ENCODE assay signal across 23 cellular contexts in the genomic region with DNA sequence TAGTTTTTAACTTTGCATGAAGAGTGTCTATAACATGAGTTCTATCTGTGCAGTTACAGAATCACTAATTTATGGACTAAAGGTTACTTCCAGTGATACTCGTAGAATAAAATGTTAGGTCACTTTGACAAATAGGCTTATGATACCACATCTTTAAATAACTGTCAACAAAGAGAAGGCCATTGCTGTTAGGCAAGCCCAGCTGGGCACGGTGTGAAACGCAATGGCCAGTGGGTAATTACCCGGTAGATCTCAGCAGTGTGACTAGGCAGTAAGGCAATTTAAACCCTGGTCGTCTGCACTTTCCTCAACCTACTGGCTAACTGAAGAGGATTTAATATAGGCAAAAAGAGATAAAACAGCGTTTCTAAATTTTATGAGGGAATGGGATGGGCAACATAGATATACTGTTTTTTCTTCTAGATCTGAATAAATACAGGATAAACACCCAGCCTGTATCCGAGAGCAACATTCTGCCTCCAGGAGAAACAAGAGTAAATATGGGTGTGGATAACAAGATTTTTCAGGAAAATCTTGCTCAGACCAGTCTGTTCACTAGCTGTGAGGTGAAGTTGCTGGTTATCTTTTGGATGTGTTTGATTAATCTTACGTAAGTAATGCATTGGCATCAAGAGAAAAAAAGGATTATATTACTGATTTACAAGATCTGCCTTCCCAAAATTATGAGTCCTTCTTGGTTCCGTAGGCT.
DNase-seq lines count a peak whose midpoint lies in the region; ATAC-seq and TF ChIP-seq lines count a peak whose summit lies in the region.
"Had no signal": no experiment of that assay in that cellular context is flagged by ENCODE, and none has a peak within 500 bp of the region (broad histone marks: within the 10 kb centered on the region; RNA-seq: fewer than 3 reads in every experiment).

No MANE protein-coding gene starts in this region.

- H3K27ac ChIP-seq in 22Rv1: peak overlapping the region; percentile 49
- H3K27ac ChIP-seq in PC-3 (ENCODE audit: low read length): peak overlapping the region; percentile 69
- H3K27ac ChIP-seq in neural cell (ENCODE audit: low read length): no peak overlapping the region
- no peak overlapping the region for H3K27ac ChIP-seq in thyroid gland
- H3K27ac ChIP-seq: GM23248, SJSA1 had no signal

- TF ChIP-seq CTCF in 22Rv1 (IDR thresholded peaks at IDR 0.05) (no peak), PC-3 (conservative IDR thresholded peaks at IDR 0.05; ENCODE audit: low read depth, low read length) (no peak), neural cell (IDR thresholded peaks at IDR 0.05; ENCODE audit: poor library complexity, severe bottlenecking) (no peak), thyroid gland (IDR thresholded peaks at IDR 0.05) (no peak)

- no peaks in the 10 kb centered on the region for H3K79me2 ChIP-seq in PC-3 (ENCODE audit: low read length)
- H3K79me2 ChIP-seq in neural cell (replicated peaks; ENCODE audit: insufficient read depth, low read length): no peaks in the 10 kb centered on the region

- H2AFZ ChIP-seq in PC-3 (ENCODE audit: low read length): peak overlapping the region; percentile 46
- H2AFZ ChIP-seq in neural cell (ENCODE audit: low read depth, low read length): no peak overlapping the region
- H2AFZ ChIP-seq: GM23248 had no signal

- H3K4me2 ChIP-seq in PC-3 (ENCODE audit: low read length) (peak overlapping the region; percentile 52), neural cell (ENCODE audit: low read length) (no peak overlapping the region)

- H3F3A ChIP-seq in PC-3 (ENCODE audit: low read length, unreplicated experiment) (no peaks in the 10 kb centered on the region), neural cell (ENCODE audit: insufficient read depth, low read length, poor library complexity, severe bottlenecking) (no peaks in the 10 kb centered on the region)

- ATAC-seq in PC-3 (peak; percentile 75), esophagus mucosa (peak; percentile 59)

- H3K4me3 ChIP-seq in PC-3 (ENCODE audit: low read length) (no peak overlapping the region), neural cell (ENCODE audit: low read length) (no peak overlapping the region), thyroid gland (replicated peaks in 1 of 3) (no peak overlapping the region)
- H3K4me3 ChIP-seq: GM23248, MG63, SJSA1 had no signal

- peak; percentile 66 for DNase-seq in PC-3
- no peak for DNase-seq in thyroid gland
- DNase-seq in GM03348 (ENCODE audit: low spot score): no peak
- DNase-seq in NCI-H1417 treated with DMSO at 0.1 percent for 48 hours (lab: John Stamatoyannopoulos, UW): no peak
- no peak for DNase-seq in medulla oblongata (ENCODE audit: extremely low spot score)
- DNase-seq: CD4-positive, CD25-positive, alpha-beta regulatory T cell; DMS153; GM23248; H9; KBM-7; MG63; NCI-H1694 treated with DMSO at 0.1 percent for 48 hours; NCI-H2081; NCI-H2227 treated with DMSO at 0.1 percent for 48 hours; NCI-H510A; NCI-H82; NK-92 treated with Interleukin-12 subunit alpha and Interleukin-12 subunit beta, amount 100 ng/mL, for 24 hours; Right ventricle myocardium superior; RPMI8226 had no signal

- H4K20me1 ChIP-seq in PC-3 (ENCODE audit: low read length): no peaks in the 10 kb centered on the region
- no peaks in the 10 kb centered on the region for H4K20me1 ChIP-seq in neural cell (ENCODE audit: insufficient read depth)

- peaks cover 21% of the 10 kb centered on the region for H3K4me1 ChIP-seq in PC-3 (ENCODE audit: insufficient read depth, low read length)
- H3K4me1 ChIP-seq in thyroid gland: no peaks in the 10 kb centered on the region
- H3K4me1 ChIP-seq: SJSA1 had no signal

- no peak overlapping the region for H3K9ac ChIP-seq in PC-3 (ENCODE audit: low read length)
- no peak overlapping the region for H3K9ac ChIP-seq in neural cell (ENCODE audit: low read length)
- H3K9ac ChIP-seq: GM23248 had no signal

- BruUV-seq in PC-3 (replicated peaks; lab: Mats Ljungman, UMichigan): no TSS peak

- H3K9me3 ChIP-seq in PC-3 (ENCODE audit: low read length): no peaks in the 10 kb centered on the region
- no peaks in the 10 kb centered on the region for H3K9me3 ChIP-seq in neural cell (ENCODE audit: low read length)
- H3K9me3 ChIP-seq in thyroid gland: no peaks in the 10 kb centered on the region
- H3K9me3 ChIP-seq: MG63, SJSA1 had no signal

- no peaks in the 10 kb centered on the region for H3K9me2 ChIP-seq in PC-3 (replicated peaks; ENCODE audit: low read length)
- H3K9me2 ChIP-seq in neural cell (ENCODE audit: insufficient read depth, low read length): no peaks in the 10 kb centered on the region

- POLR2A ChIA-PET in PC-3 (lab: Charles Lee; ENCODE audit: unreplicated experiment): no interaction called here

- no peak for TF ChIP-seq POLR2A in thyroid gland (IDR thresholded peaks at IDR 0.05)

- CTCF ChIA-PET in PC-3 (lab: Charles Lee): no interaction called here

- H3K27me3 ChIP-seq in PC-3 (ENCODE audit: low read length) (no peaks in the 10 kb centered on the region), neural cell (ENCODE audit: insufficient read depth, low read depth, low read length) (no peaks in the 10 kb centered on the region), thyroid gland (no peaks in the 10 kb centered on the region)
- H3K27me3 ChIP-seq: MG63 had no signal

- intact Hi-C loops in PC-3 (cut with micrococcal nuclease) (no loop called here), thyroid gland (cut with DNase I) (no loop called here)

- no peak for TF ChIP-seq RAD21 in neural cell (conservative IDR thresholded peaks at IDR 0.05)

- H3K36me3 ChIP-seq in PC-3 (ENCODE audit: low read depth, low read length) (no peaks in the 10 kb centered on the region), neural cell (ENCODE audit: insufficient read depth, low read length) (no peaks in the 10 kb centered on the region), thyroid gland (no peaks in the 10 kb centered on the region)
- H3K36me3 ChIP-seq: MG63, SJSA1 had no signal

- WGBS in thyroid gland, 2 donors: 91% methylated on average over 9 of the region's 9 CpGs

- no peak for TF ChIP-seq EP300 in neural cell (conservative IDR thresholded peaks at IDR 0.05; ENCODE audit: poor library complexity, severe bottlenecking)

TF ChIP-seq in neural cell, 6 proteins besides CTCF, POLR2A, EP300 and RAD21:
- no peak for TF ChIP-seq MXI1 (conservative IDR thresholded peaks at IDR 0.05; ENCODE audit: poor library complexity, severe bottlenecking)
- TF ChIP-seq TAF1 (IDR thresholded peaks at IDR 0.05; ENCODE audit: low read depth): no peak
- peak; percentile 26 for TF ChIP-seq POLR2AphosphoS5 (IDR thresholded peaks at IDR 0.05)
- no peak for TF ChIP-seq SMC3 (conservative IDR thresholded peaks at IDR 0.05; ENCODE audit: poor library complexity)
- no peak for TF ChIP-seq EZH2 (IDR thresholded peaks at IDR 0.05; ENCODE audit: borderline replicate concordance, insufficient read depth, low read length, poor library complexity, severe bottlenecking)
- TF ChIP-seq, protein P1, sequence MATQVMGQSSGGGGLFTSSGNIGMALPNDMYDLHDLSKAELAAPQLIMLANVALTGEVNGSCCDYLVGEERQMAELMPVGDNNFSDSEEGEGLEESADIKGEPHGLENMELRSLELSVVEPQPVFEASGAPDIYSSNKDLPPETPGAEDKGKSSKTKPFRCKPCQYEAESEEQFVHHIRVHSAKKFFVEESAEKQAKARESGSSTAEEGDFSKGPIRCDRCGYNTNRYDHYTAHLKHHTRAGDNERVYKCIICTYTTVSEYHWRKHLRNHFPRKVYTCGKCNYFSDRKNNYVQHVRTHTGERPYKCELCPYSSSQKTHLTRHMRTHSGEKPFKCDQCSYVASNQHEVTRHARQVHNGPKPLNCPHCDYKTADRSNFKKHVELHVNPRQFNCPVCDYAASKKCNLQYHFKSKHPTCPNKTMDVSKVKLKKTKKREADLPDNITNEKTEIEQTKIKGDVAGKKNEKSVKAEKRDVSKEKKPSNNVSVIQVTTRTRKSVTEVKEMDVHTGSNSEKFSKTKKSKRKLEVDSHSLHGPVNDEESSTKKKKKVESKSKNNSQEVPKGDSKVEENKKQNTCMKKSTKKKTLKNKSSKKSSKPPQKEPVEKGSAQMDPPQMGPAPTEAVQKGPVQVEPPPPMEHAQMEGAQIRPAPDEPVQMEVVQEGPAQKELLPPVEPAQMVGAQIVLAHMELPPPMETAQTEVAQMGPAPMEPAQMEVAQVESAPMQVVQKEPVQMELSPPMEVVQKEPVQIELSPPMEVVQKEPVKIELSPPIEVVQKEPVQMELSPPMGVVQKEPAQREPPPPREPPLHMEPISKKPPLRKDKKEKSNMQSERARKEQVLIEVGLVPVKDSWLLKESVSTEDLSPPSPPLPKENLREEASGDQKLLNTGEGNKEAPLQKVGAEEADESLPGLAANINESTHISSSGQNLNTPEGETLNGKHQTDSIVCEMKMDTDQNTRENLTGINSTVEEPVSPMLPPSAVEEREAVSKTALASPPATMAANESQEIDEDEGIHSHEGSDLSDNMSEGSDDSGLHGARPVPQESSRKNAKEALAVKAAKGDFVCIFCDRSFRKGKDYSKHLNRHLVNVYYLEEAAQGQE (IDR thresholded peaks at IDR 0.05; ENCODE audit: borderline replicate concordance): no peak

Comparison
In these comparisons a context has a peak if more than half of its experiments do, and no peak if none do; other contexts are left out.
1. H3K27ac ChIP-seq: peak in 22Rv1 (single experiment) and PC-3 (single experiment); none in neural cell (single experiment) and thyroid gland (0 of 3).